ENCODE assay signal across 1 cellular context in the genomic region with DNA sequence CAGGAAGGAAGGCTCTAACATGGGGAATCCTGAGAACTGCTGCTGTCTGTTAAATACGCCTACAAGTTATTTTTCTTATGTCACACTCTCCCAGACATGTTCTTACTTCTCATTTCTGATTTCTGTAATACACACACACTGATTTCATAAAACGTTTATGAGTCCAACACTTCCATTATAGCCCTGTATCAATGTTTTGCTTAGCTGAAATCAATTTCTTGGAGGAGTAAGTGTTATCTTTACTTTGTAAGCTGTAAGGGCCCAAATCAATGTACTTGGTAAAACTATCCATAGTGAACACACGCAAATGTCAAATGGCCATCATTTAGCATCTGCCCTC.
TF ChIP-seq lines count a peak whose summit lies in the region.

No MANE protein-coding gene starts in this region.

TF ChIP-seq in endothelial cell of umbilical vein, 7 proteins besides CTCF, POLR2A, EP300 and RAD21:
- TF ChIP-seq POLR2AphosphoS5 (IDR thresholded peaks at IDR 0.05; ENCODE audit: insufficient read depth, low read depth, low read length) (no peak), GATA2 (IDR thresholded peaks at IDR 0.05; ENCODE audit: insufficient read depth, insufficient read length, low read depth, low read length) (peak; percentile 49)
TF ChIP-seq in endothelial cell of umbilical vein: peak in this region for 1.
